In the genomic region with DNA sequence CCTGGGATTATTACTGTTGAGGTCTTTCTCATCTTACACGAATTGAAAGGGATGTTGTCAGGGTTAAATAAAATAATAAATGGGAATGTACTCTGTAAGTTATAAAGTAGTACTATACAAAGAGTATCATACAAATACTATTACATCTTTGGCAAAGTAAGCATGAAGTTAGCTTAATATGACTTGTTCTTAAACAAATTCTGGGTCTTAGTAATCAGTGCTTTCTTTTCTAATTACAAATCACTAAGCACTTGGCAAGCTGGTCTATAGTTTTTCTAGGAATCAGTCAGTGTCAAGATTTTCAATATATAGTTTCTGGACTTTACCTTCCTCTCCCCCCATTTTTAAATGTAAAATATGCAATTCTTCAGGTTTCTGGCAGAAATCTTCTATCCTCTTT, we compare ENCODE assay signal across 27 cellular contexts.
"Had no signal": no experiment of that assay in that cellular context is flagged by ENCODE, and none has a peak within 500 bp of the region (broad histone marks: within the 10 kb centered on the region; RNA-seq: fewer than 3 reads in every experiment).

No MANE protein-coding gene starts in this region.

- H3K27me3 ChIP-seq: brain microvascular endothelial cell, MG63, Peyer's patch, SJCRH30 had no signal

- H3K27ac ChIP-seq: brain microvascular endothelial cell, cardiac muscle cell, Peyer's patch, RWPE1, SJCRH30 had no signal

- H3K4me3 ChIP-seq: cardiac muscle cell, MG63, Peyer's patch, SJCRH30 had no signal

- H3K27me3 Mint-ChIP-seq: activated B cell treated with CpG ODN at 0.5 μM for 24 hours; activated naive CD8-positive, alpha-beta T cell treated with anti-CD3 and anti-CD28 coated beads for 36 hours; T-helper 17 cell had no signal

- H3K4me1 ChIP-seq: SJCRH30 had no signal

- H3K9me3 Mint-ChIP-seq: activated B cell treated with CpG ODN at 0.5 μM for 24 hours; activated T-helper 1 cell treated with anti-CD3 and anti-CD28 coated beads, Interleukin-12 subunit alpha, Interleukin-12 subunit beta, Interleukin-2, Interleukin-4 antibody, amounts not matched to agents 30 ng/mL and 10 ng/mL and 1 ng/mL, durations not matched to agents 14 hours and 24 hours and 36 hours had no signal

- H3K27ac Mint-ChIP-seq: activated B cell treated with CpG ODN at 0.5 μM for 24 hours; activated naive CD8-positive, alpha-beta T cell treated with anti-CD3 and anti-CD28 coated beads for 36 hours; activated T-helper 1 cell treated with anti-CD3 and anti-CD28 coated beads, Interleukin-12 subunit alpha, Interleukin-12 subunit beta, Interleukin-2, Interleukin-4 antibody, amounts not matched to agents 30 ng/mL and 10 ng/mL and 1 ng/mL, durations not matched to agents 14 hours and 24 hours and 36 hours; T-helper 17 cell had no signal

- DNase-seq: activated B cell treated with CpG ODN at 0.5 μM for 24 hours; activated CD4-positive, alpha-beta T cell treated with anti-CD3 and anti-CD28 coated beads for 4 hours; activated CD4-positive, alpha-beta T cell treated with anti-CD3 and anti-CD28 coated beads, Interleukin-2, amount 50 U/mL, for 4 hours; activated CD8-positive, alpha-beta memory T cell treated with anti-CD3 and anti-CD28 coated beads, Interleukin-2, amount 50 U/mL, for 4 hours; activated effector memory CD4-positive, alpha-beta T cell treated with anti-CD3 and anti-CD28 coated beads, Interleukin-2, amount 50 U/mL, for 16 hours; activated naive CD4-positive, alpha-beta T cell treated with Interleukin-2 at 50 U/mL for 16 hours; activated naive CD8-positive, alpha-beta T cell treated with anti-CD3 and anti-CD28 coated beads for 36 hours; brain microvascular endothelial cell; MG63; MV-4-11; NCI-H1092 treated with DMSO at 0.1 percent for 48 hours; NCI-H1417 treated with DMSO at 0.1 percent for 48 hours; NCI-H1694; NCI-H2029; NCI-H2107; NCI-H2171 treated with DMSO at 0.1 percent for 48 hours; NCI-H226; NCI-H526 treated with DMSO at 0.1 percent for 48 hours; OCI-M1; Peyer's patch; Right ventricle myocardium superior; SJCRH30; T-helper 17 cell; T-helper 9 cell had no signal

- ATAC-seq: T-helper 17 cell had no signal

- H3K9me3 ChIP-seq: MG63, Peyer's patch, SJCRH30 had no signal

- H3K4me3 Mint-ChIP-seq: activated B cell treated with CpG ODN at 0.5 μM for 24 hours; activated naive CD8-positive, alpha-beta T cell treated with anti-CD3 and anti-CD28 coated beads for 36 hours; activated T-helper 1 cell treated with anti-CD3 and anti-CD28 coated beads, Interleukin-12 subunit alpha, Interleukin-12 subunit beta, Interleukin-2, Interleukin-4 antibody, amounts not matched to agents 30 ng/mL and 10 ng/mL and 1 ng/mL, durations not matched to agents 14 hours and 24 hours and 36 hours; T-helper 17 cell had no signal

- H3K36me3 ChIP-seq: brain microvascular endothelial cell, cardiac muscle cell, MG63, Peyer's patch, SJCRH30 had no signal
